In the genomic region with DNA sequence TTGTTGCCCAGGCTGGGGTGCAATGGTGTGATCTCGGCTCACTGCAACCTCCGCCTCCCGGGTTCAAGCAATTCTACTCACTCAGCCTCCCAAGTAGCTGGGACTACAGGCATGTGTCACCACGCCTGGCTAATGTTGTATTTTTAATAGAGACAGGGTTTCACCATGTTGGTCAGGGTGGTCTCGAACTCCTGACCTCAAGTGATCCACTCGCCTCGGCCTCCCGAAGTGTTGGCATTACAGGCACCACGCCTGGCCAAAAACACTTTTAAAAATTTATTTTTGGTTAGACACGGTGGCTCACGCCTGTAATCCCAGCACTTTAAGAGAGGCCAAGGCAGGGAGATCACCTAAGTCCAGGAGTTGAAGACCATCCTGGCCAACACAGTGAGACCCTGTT, we compare ENCODE assay signal across 9 cellular contexts. TPM values are rescaled to one million over a fixed set of nuclear protein-coding genes. Genes with fewer than 3 reads are reported as not detected.
DNase-seq lines count a peak whose midpoint lies in the region; ATAC-seq and TF ChIP-seq lines count a peak whose summit lies in the region.
"Not testable (repeated sequence)": the region's sequence is repeated elsewhere in the genome, so short reads cannot be mapped to it uniquely, and the experiment has no call there.
"Had no signal": no experiment of that assay in that cellular context is flagged by ENCODE, and none has a peak within 500 bp of the region (broad histone marks: within the 10 kb centered on the region; RNA-seq: fewer than 3 reads in every experiment).

No MANE protein-coding gene starts in this region.

- H3K4me1 ChIP-seq in GM23338 (ENCODE audit: insufficient read depth) (peaks cover 52% of the 10 kb centered on the region), neutrophil (ENCODE audit: control insufficient read depth in 1 of 2, insufficient read depth in 1 of 2, low read depth in 1 of 2, low read length in 1 of 2) (peaks cover 97 to 99% of the 10 kb centered on the region in 2 experiments), stomach (peaks cover 88 to 93% (median 90%) of the 10 kb centered on the region in 4 donors)

- not testable (repeated sequence) for H4K20me1 ChIP-seq in GM23338 (replicated peaks; ENCODE audit: insufficient read depth)

- DNase-seq in GM23338 (ENCODE audit: low spot score); T-helper 17 cell; coronary artery (ENCODE audit: low spot score); immature natural killer cell; stomach: not testable (repeated sequence)

- H3K79me2 ChIP-seq in GM23338 (replicated peaks; ENCODE audit: insufficient read depth): peaks cover 41% of the 10 kb centered on the region

- not testable (repeated sequence) for TF ChIP-seq POLR2A in stomach (IDR thresholded peaks at IDR 0.05)

- H3F3A ChIP-seq in GM23338 (replicated peaks; ENCODE audit: low read depth): peaks cover 25% of the 10 kb centered on the region

- H3K9me2 ChIP-seq in GM23338 (ENCODE audit: insufficient read depth): not testable (repeated sequence)

- H3K4me3 ChIP-seq in GM23338, stomach: not testable (repeated sequence)
- peak overlapping the region; percentile 32 for H3K4me3 ChIP-seq in coronary artery
- H3K4me3 ChIP-seq in neutrophil (ENCODE audit: low read depth in 1 of 2, low read length in 1 of 2): peak overlapping the region; percentile 69 to 97

- not testable (repeated sequence) for H3K36me3 Mint-ChIP-seq in GM23338 (ENCODE audit: low read depth); T-helper 17 cell (ENCODE audit: low read depth); activated naive CD4-positive, alpha-beta T cell treated with anti-CD3 and anti-CD28 coated beads, Interleukin-2, amount 50 U/mL, for 24 hours; immature natural killer cell

- TF ChIP-seq CTCF in GM23338 (conservative IDR thresholded peaks at IDR 0.05; ENCODE audit: low read depth in 2 of 2); coronary artery (IDR thresholded peaks at IDR 0.05); neutrophil (IDR thresholded peaks at IDR 0.05); stomach (IDR thresholded peaks at IDR 0.05): not testable (repeated sequence)

- H2AFZ ChIP-seq in GM23338: not testable (repeated sequence)

- H3K27me3 Mint-ChIP-seq in GM23338 (ENCODE audit: insufficient read depth, low read depth, poor library complexity) (peaks cover 50% of the 10 kb centered on the region), immature natural killer cell (ENCODE audit: low read depth in 3 of 3) (peaks cover 10 to 22% (median 18%) of the 10 kb centered on the region in 3 donors)
- H3K27me3 Mint-ChIP-seq in T-helper 17 cell; activated naive CD4-positive, alpha-beta T cell treated with anti-CD3 and anti-CD28 coated beads, Interleukin-2, amount 50 U/mL, for 24 hours: not testable (repeated sequence)

- 84 to 89% (median 85%) methylated on average over 11 of the region's 11 CpGs for WGBS in stomach, 5 donors

- not testable (repeated sequence) for H3K4me3 Mint-ChIP-seq in GM23338; T-helper 17 cell; activated naive CD4-positive, alpha-beta T cell treated with anti-CD3 and anti-CD28 coated beads, Interleukin-2, amount 50 U/mL, for 24 hours
- peak overlapping the region; percentile 49 to 91 (median 69) for H3K4me3 Mint-ChIP-seq in immature natural killer cell

- not testable (repeated sequence) for H3K36me3 ChIP-seq in GM23338 (ENCODE audit: insufficient read depth); stomach
- peaks cover 87% of the 10 kb centered on the region for H3K36me3 ChIP-seq in neutrophil

- not testable (repeated sequence) for H3K27me3 ChIP-seq in GM23338 (ENCODE audit: insufficient read depth); neutrophil; stomach

- intact Hi-C loops in stomach (cut with DNase I; ENCODE audit: low total_unique reads): not testable (repeated sequence)

- not testable (repeated sequence) for TF ChIP-seq EP300 in stomach (IDR thresholded peaks at IDR 0.05)

- H3K27ac ChIP-seq in GM23338 (ENCODE audit: low read depth): not testable (repeated sequence)
- peak overlapping the region; percentile 98 to 99 for H3K27ac ChIP-seq in coronary artery
- H3K27ac ChIP-seq in neutrophil: peak overlapping the region; percentile 99
- peak overlapping the region; percentile 32 to 100 (median 100) for H3K27ac ChIP-seq in stomach

- H3K9me3 Mint-ChIP-seq in GM23338; activated naive CD4-positive, alpha-beta T cell treated with anti-CD3 and anti-CD28 coated beads, Interleukin-2, amount 50 U/mL, for 24 hours; immature natural killer cell: not testable (repeated sequence)

- H3K4me1 Mint-ChIP-seq in GM23338: peaks cover 74% of the 10 kb centered on the region
- peaks cover 70% of the 10 kb centered on the region for H3K4me1 Mint-ChIP-seq in T-helper 17 cell
- H3K4me1 Mint-ChIP-seq in activated naive CD4-positive, alpha-beta T cell treated with anti-CD3 and anti-CD28 coated beads, Interleukin-2, amount 50 U/mL, for 24 hours: peaks cover 86% of the 10 kb centered on the region
- H3K4me1 Mint-ChIP-seq in immature natural killer cell: peaks cover 93 to 95% of the 10 kb centered on the region in 2 donors

- not testable (repeated sequence) for H3K9me3 ChIP-seq in T-helper 17 cell (ENCODE audit: control insufficient read depth, low read length, poor library complexity, severe bottlenecking); neutrophil; stomach

- H3K27ac Mint-ChIP-seq in GM23338 (peak overlapping the region; percentile 51; the same call in 1 of the 2 replicates), T-helper 17 cell (peak overlapping the region; percentile 99), immature natural killer cell (peak overlapping the region; percentile 93 to 99 (median 98))
- peak overlapping the region; percentile 91 for H3K27ac Mint-ChIP-seq in activated naive CD4-positive, alpha-beta T cell treated with anti-CD3 and anti-CD28 coated beads, Interleukin-2, amount 50 U/mL, for 24 hours

- not testable (repeated sequence) for ATAC-seq in GM23338, T-helper 17 cell

- not testable (repeated sequence) for H3K4me2 ChIP-seq in GM23338

RNA-seq across cellular contexts. Expression of a gene that starts 14.2 kb away (rescaled TPM):
- 237 and 244 TPM in 2 replicates for total RNA-seq in GM23338 (2014; rRNA removed; shearing (Covaris generic))
- polyA plus RNA-seq in GM23338 (2016; fragmentation: Nextera tagmentation; extraction: Ambion mirVana) (46.7 and 55.3 TPM in 2 replicates), immature natural killer cell (100 to 1,000 TPM in 1 of 3 donors, 10 to 100 TPM in 2; 44.2 to 113 (median 73.0) TPM), stomach (100 to 1,000 TPM in 2 of 3 donors, 10 to 100 TPM in 1; 77.7 to 127 (median 115) TPM)
- total RNA-seq in T-helper 17 cell (1,000 to 10,000 TPM in 1 of 2 donors, 100 to 1,000 TPM in 1; 776 to 1,091 TPM), stomach (100 to 1,000 TPM in 4 of 5 donors, 10 to 100 TPM in 1; 87.5 to 330 (median 142) TPM)

RNA-seq across cellular contexts. Expression of a gene that starts 16.0 kb away (rescaled TPM):
- 3.6 and 5.3 TPM in 2 replicates for total RNA-seq in GM23338 (2014; rRNA removed; shearing (Covaris generic))
- polyA plus RNA-seq in GM23338 (2016; fragmentation: Nextera tagmentation; extraction: Ambion mirVana): 4.6 and 5.8 TPM in 2 replicates
- 1 to 10 TPM in 1 of 2 donors, under 1 TPM in 1; 0.39 to 1.6 TPM for total RNA-seq in T-helper 17 cell
- not detected for polyA plus RNA-seq in immature natural killer cell
- 10 to 100 TPM in 3 of 5 donors, 1 to 10 TPM in 2; 4.9 to 32.3 (median 11.7) TPM for total RNA-seq in stomach
- 10 to 100 TPM in 1 of 3 donors, 1 to 10 TPM in 2; 7.5 to 54.2 (median 8.7) TPM for polyA plus RNA-seq in stomach
- total RNA-seq: Daoy had no signal

RNA-seq across cellular contexts. Expression of a gene that starts 49.7 kb away (rescaled TPM):
- not detected in 2 replicates for total RNA-seq in GM23338 (2014; rRNA removed; shearing (Covaris generic))
- polyA plus RNA-seq in GM23338 (2016; fragmentation: Nextera tagmentation; extraction: Ambion mirVana) (1.7 and 2.6 TPM in 2 replicates), immature natural killer cell (not detected), stomach (under 1 TPM in 1 of 3 donors, not detected in 2; 0.93 TPM)
- total RNA-seq in T-helper 17 cell (1 to 10 TPM in 1 of 2 donors, not detected in 1; 1.1 TPM), stomach (not detected)
- total RNA-seq: Daoy, dermis microvascular lymphatic vessel endothelial cell had no signal

RNA-seq across cellular contexts. Expression of a gene that starts 57.3 kb away (rescaled TPM):
- 0.43 and 1.1 TPM in 2 replicates for total RNA-seq in GM23338 (2014; rRNA removed; shearing (Covaris generic))
- polyA plus RNA-seq in GM23338 (2016; fragmentation: Nextera tagmentation; extraction: Ambion mirVana) (0.30 and 0.74 TPM in 2 replicates), immature natural killer cell (not detected), stomach (100 to 1,000 TPM in 1 of 3 donors, 1 to 10 TPM in 2; 3.1 to 345 (median 6.8) TPM)
- total RNA-seq in T-helper 17 cell (under 1 TPM; 0.25 to 0.70 TPM), stomach (10 to 100 TPM in 2 of 5 donors, 1 to 10 TPM in 3; 1.7 to 29.3 (median 6.5) TPM)
